Comparison of ENCODE assay signal across 8 cellular contexts in the genomic region with DNA sequence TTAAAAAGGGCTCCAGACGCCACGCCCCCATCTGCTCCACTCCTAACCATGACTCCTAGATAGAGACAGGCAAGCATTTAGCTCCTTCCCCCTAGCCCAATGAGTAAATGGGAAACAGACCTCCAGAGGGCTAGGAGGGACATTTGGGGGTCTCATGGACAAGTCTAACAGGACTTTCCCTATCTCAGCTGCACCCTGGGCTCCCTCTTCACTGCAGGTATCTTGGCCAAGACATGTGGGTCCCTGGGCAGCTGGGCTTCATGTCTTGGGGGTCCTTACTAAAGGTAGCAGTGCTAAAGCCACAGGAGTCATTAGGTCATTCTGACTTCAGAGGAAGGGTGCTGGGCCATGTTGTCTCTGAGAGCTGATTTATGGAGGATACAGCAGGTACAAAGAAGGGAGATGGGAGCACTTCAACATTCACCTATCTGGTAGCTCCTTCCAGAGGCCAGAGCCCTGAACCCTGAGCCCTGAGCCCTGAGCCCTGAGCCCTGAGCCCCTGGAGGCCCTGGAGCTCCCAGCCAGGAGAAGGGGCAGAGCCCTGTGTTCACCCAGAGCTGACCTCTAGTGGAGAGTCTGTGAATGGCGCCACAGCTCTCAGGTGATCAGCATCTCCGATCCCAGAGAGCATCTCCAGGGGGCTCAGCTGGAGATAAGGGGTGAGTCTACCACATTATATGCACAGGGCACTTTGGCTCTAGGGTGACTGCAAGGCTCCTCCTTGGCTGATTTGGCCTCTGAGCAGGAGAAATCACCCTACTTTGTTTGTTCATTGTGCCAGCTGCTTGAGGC. TPM values are rescaled to one million over a fixed set of nuclear protein-coding genes. Genes with fewer than 3 reads are reported as not detected.
DNase-seq lines count a peak whose midpoint lies in the region; ATAC-seq, FAIRE-seq and TF ChIP-seq lines count a peak whose summit lies in the region.

No MANE protein-coding gene starts in this region.

- no peaks in the 10 kb centered on the region for H3K9me3 ChIP-seq in Loucy (ENCODE audit: insufficient read depth, low read depth, low read length)

- H3K9ac ChIP-seq in Loucy (ENCODE audit: low read depth, low read length, poor library complexity, severe bottlenecking) = no peak overlapping the region

- TF ChIP-seq POLR2A in H54 (IDR thresholded peaks at IDR 0.05; ENCODE audit: low read depth, low read length) = no peak

- H3K36me3 ChIP-seq in Loucy (ENCODE audit: insufficient read depth, low read length) = no peaks in the 10 kb centered on the region

- H2AFZ ChIP-seq in Loucy (ENCODE audit: low read length) = no peak overlapping the region

- H3K27ac Mint-ChIP-seq in activated CD4-positive, alpha-beta T cell treated with anti-CD3 and anti-CD28 coated beads, Interleukin-2, amount 10 ng/mL, durations not matched to agents 24 days and 14 days = no peak overlapping the region
- H3K27ac Mint-ChIP-seq in activated naive CD8-positive, alpha-beta T cell treated with anti-CD3 and anti-CD28 coated beads, Interleukin-2, amount 10 ng/mL, durations not matched to agents 7 days and 5 days = no peak overlapping the region

- no peaks in the 10 kb centered on the region for H3K4me1 ChIP-seq in Loucy (ENCODE audit: insufficient read depth, low read length, poor library complexity, severe bottlenecking)

- no peaks in the 10 kb centered on the region for H3K9me2 ChIP-seq in Loucy (replicated peaks; ENCODE audit: low read depth, low read length)

- H3F3A ChIP-seq in Loucy (ENCODE audit: low read depth) = no peaks in the 10 kb centered on the region

- no peak for FAIRE-seq in H54 (lab: Jason Lieb, UNC)

- no peak overlapping the region for H3K4me2 ChIP-seq in Loucy (ENCODE audit: low read depth, low read length, poor library complexity, severe bottlenecking)

- ATAC-seq in activated naive CD8-positive, alpha-beta T cell treated with anti-CD3 and anti-CD28 coated beads, Interleukin-2, amount 10 ng/mL, durations not matched to agents 7 days and 5 days (ENCODE audit: low read depth) = peak; percentile 52

- peak; percentile 73 for TF ChIP-seq CTCF in Loucy (conservative IDR thresholded peaks at IDR 0.05; ENCODE audit: low read length)

- H4K20me1 ChIP-seq in Loucy (ENCODE audit: insufficient read depth, low read length, poor library complexity, severe bottlenecking) = no peaks in the 10 kb centered on the region

- H3K27me3 ChIP-seq in Loucy (ENCODE audit: insufficient read depth, low read length, poor library complexity, severe bottlenecking) = no peaks in the 10 kb centered on the region

- no peak overlapping the region for H3K4me3 ChIP-seq in Loucy (ENCODE audit: low read length, poor library complexity, severe bottlenecking)

- no peaks in the 10 kb centered on the region for H3K4me1 Mint-ChIP-seq in activated CD4-positive, alpha-beta T cell treated with anti-CD3 and anti-CD28 coated beads, Interleukin-2, amount 10 ng/mL, durations not matched to agents 24 days and 14 days
- H3K4me1 Mint-ChIP-seq in activated naive CD8-positive, alpha-beta T cell treated with anti-CD3 and anti-CD28 coated beads, Interleukin-2, amount 10 ng/mL, durations not matched to agents 7 days and 5 days = no peaks in the 10 kb centered on the region

- no peaks in the 10 kb centered on the region for H3K79me2 ChIP-seq in Loucy (ENCODE audit: insufficient read depth, low read length)

- H3K4me3 Mint-ChIP-seq in activated CD4-positive, alpha-beta T cell treated with anti-CD3 and anti-CD28 coated beads, Interleukin-2, amount 10 ng/mL, durations not matched to agents 24 days and 14 days = no peak overlapping the region
- no peak overlapping the region for H3K4me3 Mint-ChIP-seq in activated naive CD8-positive, alpha-beta T cell treated with anti-CD3 and anti-CD28 coated beads, Interleukin-2, amount 10 ng/mL, durations not matched to agents 7 days and 5 days

- peak; percentile 78 for DNase-seq in activated CD4-positive, alpha-beta T cell treated with anti-CD3 and anti-CD28 coated beads, Interleukin-2, amount 10 ng/mL, durations not matched to agents 24 days and 14 days
- no peak for DNase-seq in activated CD4-positive, alpha-beta T cell treated with anti-CD3 and anti-CD28 coated beads for 1 hour
- DNase-seq in H54 (ENCODE audit: insufficient read length, low spot score) (peak; percentile 26), iris pigment epithelial cell (ENCODE audit: low read depth) (peak; percentile 31), stromal cell of bone marrow (ENCODE audit: low read depth) (peak; percentile 25), H4 (ENCODE audit: low spot score) (no peak)
- DNase-seq in activated naive CD8-positive, alpha-beta T cell treated with anti-CD3 and anti-CD28 coated beads, Interleukin-2, amount 10 ng/mL, durations not matched to agents 7 days and 5 days = peak; percentile 53

- H3K9me3 Mint-ChIP-seq in activated CD4-positive, alpha-beta T cell treated with anti-CD3 and anti-CD28 coated beads, Interleukin-2, amount 10 ng/mL, durations not matched to agents 24 days and 14 days = no peaks in the 10 kb centered on the region
- no peaks in the 10 kb centered on the region for H3K9me3 Mint-ChIP-seq in activated naive CD8-positive, alpha-beta T cell treated with anti-CD3 and anti-CD28 coated beads, Interleukin-2, amount 10 ng/mL, durations not matched to agents 7 days and 5 days

- no peaks in the 10 kb centered on the region for H3K36me3 Mint-ChIP-seq in activated CD4-positive, alpha-beta T cell treated with anti-CD3 and anti-CD28 coated beads, Interleukin-2, amount 10 ng/mL, durations not matched to agents 24 days and 14 days (ENCODE audit: low read depth)
- H3K36me3 Mint-ChIP-seq in activated naive CD8-positive, alpha-beta T cell treated with anti-CD3 and anti-CD28 coated beads, Interleukin-2, amount 10 ng/mL, durations not matched to agents 7 days and 5 days = no peaks in the 10 kb centered on the region

- POLR2A ChIA-PET in activated naive CD8-positive, alpha-beta T cell treated with anti-CD3 and anti-CD28 coated beads, Interleukin-2, amount 10 ng/mL, durations not matched to agents 7 days and 5 days (lab: Charles Lee) = no interaction called here

- intact Hi-C loops in activated CD4-positive, alpha-beta T cell treated with anti-CD3 and anti-CD28 coated beads, Interleukin-2, amount 10 ng/mL, durations not matched to agents 24 days and 14 days (cut with micrococcal nuclease) = loop anchor here (10.0 kb wide), 1 partner anchor 150 kb away; no protein-coding TSS in a partner anchor

- no peaks in the 10 kb centered on the region for H3K27me3 Mint-ChIP-seq in activated CD4-positive, alpha-beta T cell treated with anti-CD3 and anti-CD28 coated beads, Interleukin-2, amount 10 ng/mL, durations not matched to agents 24 days and 14 days
- H3K27me3 Mint-ChIP-seq in activated naive CD8-positive, alpha-beta T cell treated with anti-CD3 and anti-CD28 coated beads, Interleukin-2, amount 10 ng/mL, durations not matched to agents 7 days and 5 days = peaks cover 11% of the 10 kb centered on the region

RNA-seq across cellular contexts. Expression of a gene that starts 40.1 kb away (rescaled TPM):
- 1.6 and 2.3 TPM in 2 replicates for total RNA-seq in activated CD4-positive, alpha-beta T cell treated with anti-CD3 and anti-CD28 coated beads, Interleukin-2, amount 10 ng/mL, durations not matched to agents 24 days and 14 days
- total RNA-seq in activated naive CD8-positive, alpha-beta T cell treated with anti-CD3 and anti-CD28 coated beads, Interleukin-2, amount 10 ng/mL, durations not matched to agents 7 days and 5 days = under 1 TPM; 0.39 to 0.91 TPM
- total RNA-seq in H4 (2014; rRNA removed; shearing (Covaris generic)) = 0.29 and 1.2 TPM in 2 replicates

Comparison
In these comparisons a context has a peak if more than half of its experiments do, and no peak if none do; other contexts are left out.
1. DNase-seq: peak in activated CD4-positive, alpha-beta T cell treated with anti-CD3 and anti-CD28 coated beads, Interleukin-2, amount 10 ng/mL, durations not matched to agents 24 days and 14 days (single experiment), H54 (single experiment), activated naive CD8-positive, alpha-beta T cell treated with anti-CD3 and anti-CD28 coated beads, Interleukin-2, amount 10 ng/mL, durations not matched to agents 7 days and 5 days (single experiment), iris pigment epithelial cell (single experiment) and stromal cell of bone marrow (single experiment); none in activated CD4-positive, alpha-beta T cell treated with anti-CD3 and anti-CD28 coated beads for 1 hour (single experiment) and H4 (single experiment).